26 cellular contexts compared by ENCODE assay signal in the genomic region with DNA sequence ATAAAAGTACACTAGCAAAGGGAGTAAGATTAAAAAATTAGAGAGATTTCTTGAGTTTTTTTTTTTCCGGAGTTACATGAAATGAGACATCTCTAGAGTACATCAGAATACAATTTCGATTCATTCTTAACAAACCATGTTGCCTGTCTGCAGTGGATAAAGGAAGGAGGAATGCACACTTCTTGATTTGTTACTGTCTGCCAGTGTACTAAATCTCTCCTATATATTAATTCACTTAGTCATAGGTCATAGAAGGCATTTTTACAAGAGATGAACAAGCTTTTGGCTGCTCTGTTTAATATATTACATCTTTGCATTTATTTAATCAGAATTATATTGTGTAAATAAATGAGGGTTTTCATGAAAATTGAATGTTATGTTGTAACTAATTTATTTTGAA.
"Had no signal": no experiment of that assay in that cellular context is flagged by ENCODE, and none has a peak within 500 bp of the region (broad histone marks: within the 10 kb centered on the region; RNA-seq: fewer than 3 reads in every experiment).

No MANE protein-coding gene starts in this region.

- FAIRE-seq: endometrium, islet of Langerhans, keratinocyte had no signal

- H3K27ac ChIP-seq: epithelial cell of prostate, esophagus squamous epithelium, gastrocnemius medialis, heart right ventricle, left lung, lower lobe of right lung had no signal

- H3K36me3 ChIP-seq: esophagus squamous epithelium, gastrocnemius medialis, heart right ventricle, left lung, lower lobe of right lung had no signal

- H3K9me3 ChIP-seq: esophagus squamous epithelium, gastrocnemius medialis, lower lobe of right lung had no signal

- H3K4me3 ChIP-seq: esophagus squamous epithelium, gastrocnemius medialis, heart right ventricle, left lung, lower lobe of right lung, mucosa of descending colon had no signal

- DNase-seq: cortex of kidney; effector CD8-positive, alpha-beta T cell; effector memory CD8-positive, alpha-beta T cell; endodermal cell; erythroblast; esophagus squamous epithelium; foreskin fibroblast; foreskin melanocyte; gastrocnemius medialis; glutamatergic neuron; head of caudate nucleus; heart right ventricle; hippocampal formation; left cardiac atrium; left ventricle myocardium superior; lower lobe of right lung; mesenchymal stem cell; mucosa of descending colon; naive B cell; naive thymus-derived CD8-positive, alpha-beta T cell had no signal

- H3K27me3 ChIP-seq: esophagus squamous epithelium, gastrocnemius medialis, heart right ventricle, left lung had no signal

- ATAC-seq: effector memory CD8-positive, alpha-beta T cell; esophagus mucosa; gastrocnemius medialis; heart right ventricle; left cardiac atrium; left lung; left ventricle myocardium superior; lower lobe of right lung; mucosa of descending colon; naive thymus-derived CD8-positive, alpha-beta T cell had no signal

- H3K4me1 ChIP-seq: esophagus squamous epithelium, gastrocnemius medialis, heart right ventricle, left lung, lower lobe of right lung had no signal
